9 cellular contexts compared by ENCODE assay signal in the genomic region with DNA sequence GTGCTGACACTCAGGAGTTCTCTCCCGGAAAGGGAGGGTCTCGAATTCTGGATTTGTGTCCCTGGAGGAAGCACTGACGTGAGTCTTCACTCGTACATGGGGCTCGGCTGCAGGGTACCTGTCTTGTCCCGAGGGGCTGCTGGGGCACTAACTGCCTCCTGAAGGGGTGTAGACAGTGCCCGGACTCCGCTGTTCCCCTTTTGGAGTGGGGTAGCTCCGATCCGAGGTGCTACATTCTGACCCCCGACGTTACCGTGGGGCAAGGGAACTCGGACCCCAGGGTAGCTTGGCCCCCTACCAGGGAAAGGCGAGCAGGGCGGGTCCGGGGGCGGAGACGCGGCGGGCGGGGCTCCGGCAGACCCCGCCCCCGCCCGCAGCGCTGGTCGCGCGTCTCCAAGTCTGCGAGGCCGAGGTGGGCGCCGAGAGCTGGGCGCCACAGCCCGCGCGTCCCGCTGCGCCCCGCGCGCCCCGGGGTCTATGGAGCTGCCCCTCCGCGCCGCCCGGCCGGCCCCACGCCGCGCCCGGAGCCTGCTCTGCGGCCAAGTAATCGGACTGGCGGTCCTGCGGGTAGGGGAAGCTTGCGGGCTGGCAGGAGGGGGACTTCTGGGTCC. TPM values are rescaled to one million over a fixed set of nuclear protein-coding genes. Genes with fewer than 3 reads are reported as not detected.
DNase-seq lines count a peak whose midpoint lies in the region; ATAC-seq and TF ChIP-seq lines count a peak whose summit lies in the region.
"Had no signal": no experiment of that assay in that cellular context is flagged by ENCODE, and none has a peak within 500 bp of the region (broad histone marks: within the 10 kb centered on the region; RNA-seq: fewer than 3 reads in every experiment).

A gene with protein sequence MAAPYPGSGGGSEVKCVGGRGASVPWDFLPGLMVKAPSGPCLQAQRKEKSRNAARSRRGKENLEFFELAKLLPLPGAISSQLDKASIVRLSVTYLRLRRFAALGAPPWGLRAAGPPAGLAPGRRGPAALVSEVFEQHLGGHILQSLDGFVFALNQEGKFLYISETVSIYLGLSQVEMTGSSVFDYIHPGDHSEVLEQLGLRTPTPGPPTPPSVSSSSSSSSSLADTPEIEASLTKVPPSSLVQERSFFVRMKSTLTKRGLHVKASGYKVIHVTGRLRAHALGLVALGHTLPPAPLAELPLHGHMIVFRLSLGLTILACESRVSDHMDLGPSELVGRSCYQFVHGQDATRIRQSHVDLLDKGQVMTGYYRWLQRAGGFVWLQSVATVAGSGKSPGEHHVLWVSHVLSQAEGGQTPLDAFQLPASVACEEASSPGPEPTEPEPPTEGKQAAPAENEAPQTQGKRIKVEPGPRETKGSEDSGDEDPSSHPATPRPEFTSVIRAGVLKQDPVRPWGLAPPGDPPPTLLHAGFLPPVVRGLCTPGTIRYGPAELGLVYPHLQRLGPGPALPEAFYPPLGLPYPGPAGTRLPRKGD (plus strand): TSS at position 407 of the 611 bp plus-strand sequence. CDS start 1,211 bp downstream, outside the sequence.

- no peaks in the 10 kb centered on the region for H3K36me3 Mint-ChIP-seq in CD4-positive, alpha-beta memory T cell
- no peaks in the 10 kb centered on the region for H3K36me3 Mint-ChIP-seq in neural progenitor cell

- H3K4me1 Mint-ChIP-seq in CD4-positive, alpha-beta memory T cell = peaks cover 7 to 21% (median 15%) of the 10 kb centered on the region in 4 donors
- peaks cover 16% of the 10 kb centered on the region for H3K4me1 Mint-ChIP-seq in neural progenitor cell

- peaks cover 31% of the 10 kb centered on the region for H3K4me1 ChIP-seq in CD4-positive, alpha-beta memory T cell (ENCODE audit: insufficient read depth, low read length)
- peaks cover 33% of the 10 kb centered on the region for H3K4me1 ChIP-seq in neural progenitor cell

- peak within 1 kb of the TSS; percentile 85 for H3K4me2 ChIP-seq in neural progenitor cell

- no peak for ATAC-seq in HG02938 (IDR thresholded peaks at IDR 0.05; ENCODE audit: unreplicated experiment)

- no peak within 1 kb of the TSS for H3K4me3 ChIP-seq in CD4-positive, alpha-beta memory T cell (ENCODE audit: low read length in 2 of 2)
- peak within 1 kb of the TSS; percentile 18; the same call in 1 of the 2 replicates for H3K4me3 ChIP-seq in LNCaP clone FGC (ENCODE audit: low read depth, low read length)
- peak within 1 kb of the TSS; percentile 32 for H3K4me3 ChIP-seq in epithelial cell of esophagus (ENCODE audit: low read length)
- H3K4me3 ChIP-seq in neural progenitor cell = peak within 1 kb of the TSS; percentile 44

- no peak within 1 kb of the TSS for H3K9ac ChIP-seq in neural progenitor cell

- H3K9me3 Mint-ChIP-seq in CD4-positive, alpha-beta memory T cell = no peaks in the 10 kb centered on the region
- H3K9me3 Mint-ChIP-seq in neural progenitor cell = no peaks in the 10 kb centered on the region

- no peak within 1 kb of the TSS for H3K27ac ChIP-seq in CD4-positive, alpha-beta memory T cell (ENCODE audit: low read depth, low read length)
- H3K27ac ChIP-seq in neural progenitor cell = no peak within 1 kb of the TSS

- intact Hi-C loops in CD4-positive, alpha-beta memory T cell (cut with micrococcal nuclease) = no loop called here

- peaks cover 26% of the 10 kb centered on the region for H3K27me3 ChIP-seq in CD4-positive, alpha-beta memory T cell (ENCODE audit: insufficient read depth, low read length)
- H3K27me3 ChIP-seq in neural progenitor cell = peaks cover 68% of the 10 kb centered on the region

- DNase-seq in CD4-positive, alpha-beta memory T cell = no peak
- DNase-seq in LNCaP clone FGC (ENCODE audit: low read depth) (no peak), epithelial cell of esophagus (ENCODE audit: low read depth) (no peak), neural progenitor cell (ENCODE audit: low spot score) (peak; percentile 63), NCI-H1048 (lab: John Stamatoyannopoulos, UW) (no peak), DMS53 (lab: John Stamatoyannopoulos, UW) (no peak), DMS153 (lab: John Stamatoyannopoulos, UW) (no peak)
- DNase-seq: central memory CD4-positive, alpha-beta T cell had no signal

- TF ChIP-seq CTCF in LNCaP clone FGC (IDR thresholded peaks at IDR 0.05; ENCODE audit: control insufficient read depth, extremely low read depth, insufficient read depth) (no peak), epithelial cell of esophagus (IDR thresholded peaks at IDR 0.05; ENCODE audit: insufficient read depth, low read depth, low read length, missing control alignments) (no peak), neural progenitor cell (IDR thresholded peaks at IDR 0.05) (no peak)

- CTCF ChIA-PET in CD4-positive, alpha-beta memory T cell (lab: Charles Lee; ENCODE audit: partially characterized antibody) = interaction anchor here (1.1 kb wide), 1 partner anchor 250 kb away, joined by 3 read pairs; no protein-coding TSS in a partner anchor

- POLR2A ChIA-PET in CD4-positive, alpha-beta memory T cell (lab: Charles Lee; ENCODE audit: partially characterized antibody) = interaction anchor here (0.6 to 1.2 kb wide), 2 partner anchors 74 to 83 kb away, joined by 3 read pairs; no protein-coding TSS in a partner anchor

- no peaks in the 10 kb centered on the region for H3K36me3 ChIP-seq in CD4-positive, alpha-beta memory T cell (ENCODE audit: insufficient read depth, low read length)
- H3K36me3 ChIP-seq in neural progenitor cell = no peaks in the 10 kb centered on the region

- H2AFZ ChIP-seq in neural progenitor cell (replicated peaks) = no peak within 1 kb of the TSS

- peak within 1 kb of the TSS in 6 of 8 donors; percentile 21 to 65 (median 43) for H3K4me3 Mint-ChIP-seq in CD4-positive, alpha-beta memory T cell
- peak within 1 kb of the TSS; percentile 70 for H3K4me3 Mint-ChIP-seq in neural progenitor cell

- peaks cover 30% of the 10 kb centered on the region for H3F3A ChIP-seq in neural progenitor cell (ENCODE audit: low read depth)

- H3K79me2 ChIP-seq in neural progenitor cell (ENCODE audit: low read depth) = no peaks in the 10 kb centered on the region

- H3K27ac Mint-ChIP-seq in CD4-positive, alpha-beta memory T cell = peak within 1 kb of the TSS in 1 of 7 donors; percentile 16
- no peak within 1 kb of the TSS for H3K27ac Mint-ChIP-seq in neural progenitor cell

- H3K9me3 ChIP-seq in CD4-positive, alpha-beta memory T cell (ENCODE audit: control insufficient read depth in 1 of 2, low read length in 2 of 2) = no peaks in the 10 kb centered on the region
- H3K9me3 ChIP-seq in neural progenitor cell (ENCODE audit: low read depth) = no peaks in the 10 kb centered on the region

- H4K20me1 ChIP-seq in neural progenitor cell (ENCODE audit: low read depth) = peaks cover 24% of the 10 kb centered on the region

- H3K27me3 Mint-ChIP-seq in CD4-positive, alpha-beta memory T cell = peaks cover 28 to 29% of the 10 kb centered on the region in 2 donors
- H3K27me3 Mint-ChIP-seq in neural progenitor cell (ENCODE audit: insufficient read depth, low read depth) = peaks cover 55% of the 10 kb centered on the region

RNA-seq across cellular contexts. Expression of the gene that starts here (rescaled TPM):
- under 1 TPM; 0.35 to 0.64 TPM for total RNA-seq in CD4-positive, alpha-beta memory T cell
- polyA plus RNA-seq in CD4-positive, alpha-beta memory T cell = not detected
- 1.2 and 4.3 TPM in 2 replicates for total RNA-seq in neural progenitor cell (ENCODE audit: low replicate concordance)

Comparison
In these comparisons a context has a peak if more than half of its experiments do, and no peak if none do; other contexts are left out.
1. H3K4me3 ChIP-seq: peak in LNCaP clone FGC (single experiment), epithelial cell of esophagus (single experiment) and neural progenitor cell (single experiment); none in CD4-positive, alpha-beta memory T cell (0 of 2).